Comparison of ENCODE assay signal across 1 cellular context in the genomic region with DNA sequence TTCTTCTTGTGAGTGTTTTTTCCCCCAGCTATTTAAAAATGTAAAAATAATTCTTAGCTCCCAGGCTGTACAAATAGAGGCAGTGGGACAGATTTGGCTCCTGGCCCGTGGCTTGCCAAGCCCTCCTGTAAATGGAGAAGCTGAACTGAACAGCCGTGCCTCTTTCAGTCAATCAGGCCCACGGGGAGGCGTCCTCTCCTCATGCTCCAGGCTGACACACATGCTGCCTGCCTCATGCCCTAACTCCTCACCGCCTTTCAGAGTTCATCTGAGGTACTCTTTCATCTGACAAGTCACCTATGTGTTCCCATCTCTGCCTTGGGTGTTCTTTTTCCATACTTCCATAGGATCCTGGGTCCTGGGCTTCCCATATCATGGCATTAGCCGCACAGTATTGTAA.
TF ChIP-seq lines count a peak whose summit lies in the region.

No MANE protein-coding gene starts in this region.

TF ChIP-seq in SK-N-SH treated with all-trans-retinoic acid at 6 μM for 48 hours, 23 proteins besides CTCF, POLR2A, EP300 and RAD21 (continued from another document):
- TF ChIP-seq, protein P1, sequence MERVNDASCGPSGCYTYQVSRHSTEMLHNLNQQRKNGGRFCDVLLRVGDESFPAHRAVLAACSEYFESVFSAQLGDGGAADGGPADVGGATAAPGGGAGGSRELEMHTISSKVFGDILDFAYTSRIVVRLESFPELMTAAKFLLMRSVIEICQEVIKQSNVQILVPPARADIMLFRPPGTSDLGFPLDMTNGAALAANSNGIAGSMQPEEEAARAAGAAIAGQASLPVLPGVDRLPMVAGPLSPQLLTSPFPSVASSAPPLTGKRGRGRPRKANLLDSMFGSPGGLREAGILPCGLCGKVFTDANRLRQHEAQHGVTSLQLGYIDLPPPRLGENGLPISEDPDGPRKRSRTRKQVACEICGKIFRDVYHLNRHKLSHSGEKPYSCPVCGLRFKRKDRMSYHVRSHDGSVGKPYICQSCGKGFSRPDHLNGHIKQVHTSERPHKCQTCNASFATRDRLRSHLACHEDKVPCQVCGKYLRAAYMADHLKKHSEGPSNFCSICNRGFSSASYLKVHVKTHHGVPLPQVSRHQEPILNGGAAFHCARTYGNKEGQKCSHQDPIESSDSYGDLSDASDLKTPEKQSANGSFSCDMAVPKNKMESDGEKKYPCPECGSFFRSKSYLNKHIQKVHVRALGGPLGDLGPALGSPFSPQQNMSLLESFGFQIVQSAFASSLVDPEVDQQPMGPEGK (CRISPR knock-in tag; IDR thresholded peaks at IDR 0.05; ENCODE audit: borderline replicate concordance), result no peak
- TF ChIP-seq TCF4 (CRISPR knock-in tag; IDR thresholded peaks at IDR 0.05; ENCODE audit: borderline replicate concordance), result no peak
- TF ChIP-seq ZNF8 (CRISPR knock-in tag; IDR thresholded peaks at IDR 0.05), result no peak
- no peak for TF ChIP-seq ISL1 (CRISPR knock-in tag; IDR thresholded peaks at IDR 0.05)
- TF ChIP-seq, protein P2, sequence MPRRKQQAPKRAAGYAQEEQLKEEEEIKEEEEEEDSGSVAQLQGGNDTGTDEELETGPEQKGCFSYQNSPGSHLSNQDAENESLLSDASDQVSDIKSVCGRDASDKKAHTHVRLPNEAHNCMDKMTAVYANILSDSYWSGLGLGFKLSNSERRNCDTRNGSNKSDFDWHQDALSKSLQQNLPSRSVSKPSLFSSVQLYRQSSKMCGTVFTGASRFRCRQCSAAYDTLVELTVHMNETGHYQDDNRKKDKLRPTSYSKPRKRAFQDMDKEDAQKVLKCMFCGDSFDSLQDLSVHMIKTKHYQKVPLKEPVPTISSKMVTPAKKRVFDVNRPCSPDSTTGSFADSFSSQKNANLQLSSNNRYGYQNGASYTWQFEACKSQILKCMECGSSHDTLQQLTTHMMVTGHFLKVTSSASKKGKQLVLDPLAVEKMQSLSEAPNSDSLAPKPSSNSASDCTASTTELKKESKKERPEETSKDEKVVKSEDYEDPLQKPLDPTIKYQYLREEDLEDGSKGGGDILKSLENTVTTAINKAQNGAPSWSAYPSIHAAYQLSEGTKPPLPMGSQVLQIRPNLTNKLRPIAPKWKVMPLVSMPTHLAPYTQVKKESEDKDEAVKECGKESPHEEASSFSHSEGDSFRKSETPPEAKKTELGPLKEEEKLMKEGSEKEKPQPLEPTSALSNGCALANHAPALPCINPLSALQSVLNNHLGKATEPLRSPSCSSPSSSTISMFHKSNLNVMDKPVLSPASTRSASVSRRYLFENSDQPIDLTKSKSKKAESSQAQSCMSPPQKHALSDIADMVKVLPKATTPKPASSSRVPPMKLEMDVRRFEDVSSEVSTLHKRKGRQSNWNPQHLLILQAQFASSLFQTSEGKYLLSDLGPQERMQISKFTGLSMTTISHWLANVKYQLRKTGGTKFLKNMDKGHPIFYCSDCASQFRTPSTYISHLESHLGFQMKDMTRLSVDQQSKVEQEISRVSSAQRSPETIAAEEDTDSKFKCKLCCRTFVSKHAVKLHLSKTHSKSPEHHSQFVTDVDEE (CRISPR knock-in tag; IDR thresholded peaks at IDR 0.05), result no peak
- TF ChIP-seq PPARA (CRISPR knock-in tag; IDR thresholded peaks at IDR 0.05; ENCODE audit: borderline replicate concordance), result no peak
TF ChIP-seq in SK-N-SH treated with all-trans-retinoic acid at 6 μM for 48 hours: peak in this region for 0.
